In genomic region chr1:53195211-53195909, GRCh38 we compare ENCODE assay signal across 2 cellular contexts.
A peak's percentile ranks its signal among the peaks of the same experiment; 100 is the strongest.
TF ChIP-seq lines count a peak whose summit lies in the region.

No MANE protein-coding gene starts in this region.

TF ChIP-seq in IMR-90, 13 proteins besides CTCF, POLR2A, EP300 and RAD21:
- TF ChIP-seq CEBPB (IDR thresholded peaks at IDR 0.05; ENCODE audit: low read depth, low read length) (no peak), RFX5 (IDR thresholded peaks at IDR 0.05; ENCODE audit: low read depth, low read length) (no peak), FOS (IDR thresholded peaks at IDR 0.05; ENCODE audit: low read depth, low read length) (no peak), RCOR1 (IDR thresholded peaks at IDR 0.05; ENCODE audit: insufficient replicate concordance, low read length) (no peak), USF2 (IDR thresholded peaks at IDR 0.05; ENCODE audit: low read depth, low read length) (no peak), ELK1 (IDR thresholded peaks at IDR 0.05; ENCODE audit: borderline replicate concordance, low read depth, low read length) (no peak), SMC3 (IDR thresholded peaks at IDR 0.05; ENCODE audit: low read depth, low read length) (no peak), MAZ (IDR thresholded peaks at IDR 0.05; ENCODE audit: borderline replicate concordance, low read depth, low read length) (no peak), BHLHE40 (IDR thresholded peaks at IDR 0.05; ENCODE audit: low read depth, low read length) (no peak), MXI1 (IDR thresholded peaks at IDR 0.05; ENCODE audit: borderline replicate concordance, low read depth, low read length) (no peak), MAFK (IDR thresholded peaks at IDR 0.05; ENCODE audit: low read depth, low read length) (no peak), CHD1 (IDR thresholded peaks at IDR 0.05; ENCODE audit: low read depth, low read length) (no peak), NFE2L2 (IDR thresholded peaks at IDR 0.05; ENCODE audit: low read depth, low read length) (no peak)

TF ChIP-seq in liver, 16 proteins besides CTCF, POLR2A, EP300 and RAD21:
- TF ChIP-seq, protein P1, sequence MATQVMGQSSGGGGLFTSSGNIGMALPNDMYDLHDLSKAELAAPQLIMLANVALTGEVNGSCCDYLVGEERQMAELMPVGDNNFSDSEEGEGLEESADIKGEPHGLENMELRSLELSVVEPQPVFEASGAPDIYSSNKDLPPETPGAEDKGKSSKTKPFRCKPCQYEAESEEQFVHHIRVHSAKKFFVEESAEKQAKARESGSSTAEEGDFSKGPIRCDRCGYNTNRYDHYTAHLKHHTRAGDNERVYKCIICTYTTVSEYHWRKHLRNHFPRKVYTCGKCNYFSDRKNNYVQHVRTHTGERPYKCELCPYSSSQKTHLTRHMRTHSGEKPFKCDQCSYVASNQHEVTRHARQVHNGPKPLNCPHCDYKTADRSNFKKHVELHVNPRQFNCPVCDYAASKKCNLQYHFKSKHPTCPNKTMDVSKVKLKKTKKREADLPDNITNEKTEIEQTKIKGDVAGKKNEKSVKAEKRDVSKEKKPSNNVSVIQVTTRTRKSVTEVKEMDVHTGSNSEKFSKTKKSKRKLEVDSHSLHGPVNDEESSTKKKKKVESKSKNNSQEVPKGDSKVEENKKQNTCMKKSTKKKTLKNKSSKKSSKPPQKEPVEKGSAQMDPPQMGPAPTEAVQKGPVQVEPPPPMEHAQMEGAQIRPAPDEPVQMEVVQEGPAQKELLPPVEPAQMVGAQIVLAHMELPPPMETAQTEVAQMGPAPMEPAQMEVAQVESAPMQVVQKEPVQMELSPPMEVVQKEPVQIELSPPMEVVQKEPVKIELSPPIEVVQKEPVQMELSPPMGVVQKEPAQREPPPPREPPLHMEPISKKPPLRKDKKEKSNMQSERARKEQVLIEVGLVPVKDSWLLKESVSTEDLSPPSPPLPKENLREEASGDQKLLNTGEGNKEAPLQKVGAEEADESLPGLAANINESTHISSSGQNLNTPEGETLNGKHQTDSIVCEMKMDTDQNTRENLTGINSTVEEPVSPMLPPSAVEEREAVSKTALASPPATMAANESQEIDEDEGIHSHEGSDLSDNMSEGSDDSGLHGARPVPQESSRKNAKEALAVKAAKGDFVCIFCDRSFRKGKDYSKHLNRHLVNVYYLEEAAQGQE (IDR thresholded peaks at IDR 0.05) = peak; percentile 55
- peak; percentile 48 for TF ChIP-seq SP1 (IDR thresholded peaks at IDR 0.05)
- TF ChIP-seq HNF4G (IDR thresholded peaks at IDR 0.05) = no peak
- peak in 1 of 2 donors; percentile 40 for TF ChIP-seq GABPA (IDR thresholded peaks at IDR 0.05 in 1 of 2, conservative IDR thresholded peaks at IDR 0.05 in 1 of 2)
- TF ChIP-seq, protein P2, sequence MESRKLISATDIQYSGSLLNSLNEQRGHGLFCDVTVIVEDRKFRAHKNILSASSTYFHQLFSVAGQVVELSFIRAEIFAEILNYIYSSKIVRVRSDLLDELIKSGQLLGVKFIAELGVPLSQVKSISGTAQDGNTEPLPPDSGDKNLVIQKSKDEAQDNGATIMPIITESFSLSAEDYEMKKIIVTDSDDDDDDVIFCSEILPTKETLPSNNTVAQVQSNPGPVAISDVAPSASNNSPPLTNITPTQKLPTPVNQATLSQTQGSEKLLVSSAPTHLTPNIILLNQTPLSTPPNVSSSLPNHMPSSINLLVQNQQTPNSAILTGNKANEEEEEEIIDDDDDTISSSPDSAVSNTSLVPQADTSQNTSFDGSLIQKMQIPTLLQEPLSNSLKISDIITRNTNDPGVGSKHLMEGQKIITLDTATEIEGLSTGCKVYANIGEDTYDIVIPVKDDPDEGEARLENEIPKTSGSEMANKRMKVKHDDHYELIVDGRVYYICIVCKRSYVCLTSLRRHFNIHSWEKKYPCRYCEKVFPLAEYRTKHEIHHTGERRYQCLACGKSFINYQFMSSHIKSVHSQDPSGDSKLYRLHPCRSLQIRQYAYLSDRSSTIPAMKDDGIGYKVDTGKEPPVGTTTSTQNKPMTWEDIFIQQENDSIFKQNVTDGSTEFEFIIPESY (IDR thresholded peaks at IDR 0.05) = peak; percentile 67
- TF ChIP-seq, protein P3, sequence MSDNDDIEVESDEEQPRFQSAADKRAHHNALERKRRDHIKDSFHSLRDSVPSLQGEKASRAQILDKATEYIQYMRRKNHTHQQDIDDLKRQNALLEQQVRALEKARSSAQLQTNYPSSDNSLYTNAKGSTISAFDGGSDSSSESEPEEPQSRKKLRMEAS (IDR thresholded peaks at IDR 0.05) = no peak
- no peak for TF ChIP-seq TAF1 (conservative IDR thresholded peaks at IDR 0.05)
- TF ChIP-seq YY1 (IDR thresholded peaks at IDR 0.05) = peak; percentile 72
- peak in 1 of 2 donors; percentile 54 for TF ChIP-seq EGR1 (IDR thresholded peaks at IDR 0.05; ENCODE audit: low read depth in 2 of 2)
- TF ChIP-seq JUND (IDR thresholded peaks at IDR 0.05) = peak in 1 of 2 donors; percentile 53
- TF ChIP-seq FOXA1 (IDR thresholded peaks at IDR 0.05) = no peak
- peak; percentile 42 to 81 for TF ChIP-seq RXRA (IDR thresholded peaks at IDR 0.05)
- no peak for TF ChIP-seq FOXA2 (IDR thresholded peaks at IDR 0.05)
- TF ChIP-seq, protein P4, sequence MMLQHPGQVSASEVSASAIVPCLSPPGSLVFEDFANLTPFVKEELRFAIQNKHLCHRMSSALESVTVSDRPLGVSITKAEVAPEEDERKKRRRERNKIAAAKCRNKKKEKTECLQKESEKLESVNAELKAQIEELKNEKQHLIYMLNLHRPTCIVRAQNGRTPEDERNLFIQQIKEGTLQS (IDR thresholded peaks at IDR 0.05) = no peak
- peak; percentile 58 to 80 for TF ChIP-seq HNF4A (conservative IDR thresholded peaks at IDR 0.05)
- no peak for TF ChIP-seq NR2F2 (IDR thresholded peaks at IDR 0.05)
TF ChIP-seq in liver: peak in this region for 9.
